Comparison of ENCODE assay signal across 1 cellular context in genomic region chr12:100720016-100720654, GRCh38.
TF ChIP-seq lines count a peak whose summit lies in the region.

No MANE protein-coding gene starts in this region.

TF ChIP-seq in WTC11, 78 proteins besides CTCF, POLR2A, EP300 and RAD21 (continued from another document):
- TF ChIP-seq ERG (CRISPR knock-in tag; IDR thresholded peaks at IDR 0.05) (no peak), ZNF219 (CRISPR knock-in tag; IDR thresholded peaks at IDR 0.05; ENCODE audit: borderline replicate concordance) (no peak), NR1H2 (CRISPR knock-in tag; IDR thresholded peaks at IDR 0.05) (no peak), ZNF416 (CRISPR knock-in tag; IDR thresholded peaks at IDR 0.05) (no peak), IRF2 (CRISPR knock-in tag; IDR thresholded peaks at IDR 0.05; ENCODE audit: borderline replicate concordance, low read depth) (no peak)
